In the genomic region with DNA sequence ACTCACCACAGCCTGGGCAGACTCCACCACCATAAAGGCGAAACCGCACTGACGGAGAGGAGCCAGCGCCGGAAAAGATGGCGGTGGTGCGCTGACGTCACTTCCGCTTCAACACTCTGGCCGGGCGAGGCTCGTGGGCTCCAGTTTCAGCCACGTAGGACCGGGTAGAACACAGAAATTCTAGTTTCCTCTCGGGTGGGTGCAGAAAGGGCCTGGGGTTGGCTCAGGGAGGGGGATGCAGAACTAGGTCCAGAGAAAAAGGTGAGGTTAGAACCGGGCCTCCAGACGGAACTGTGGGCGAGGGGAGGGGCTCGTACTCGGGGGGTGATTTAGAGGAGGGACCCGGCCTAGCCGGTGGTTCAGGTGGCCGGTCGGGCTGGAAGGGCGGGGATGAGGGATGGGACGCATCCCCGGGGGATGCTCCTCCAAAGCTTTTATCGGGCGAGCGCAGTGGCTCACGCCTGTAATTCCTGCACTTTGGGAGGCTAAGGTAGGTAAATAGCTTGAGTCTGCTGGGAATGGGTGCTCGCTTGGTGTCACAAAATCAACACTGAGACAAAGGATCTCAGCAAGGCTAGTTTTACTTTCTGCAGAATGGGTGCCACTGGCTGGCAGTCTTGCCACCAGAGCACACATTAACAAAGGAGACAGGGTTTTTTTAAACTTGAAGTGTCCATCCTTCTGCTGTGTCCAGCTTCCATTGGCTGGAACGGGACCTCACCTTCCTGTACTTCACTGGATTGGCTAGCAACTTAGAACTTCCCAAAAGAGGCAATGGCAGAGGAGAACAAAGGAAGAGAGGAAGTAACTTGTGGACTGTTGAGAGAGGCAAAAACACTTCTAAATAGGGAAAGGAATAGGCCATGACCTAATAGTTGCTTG, we compare ENCODE assay signal across 8 cellular contexts. TPM values are rescaled to one million over a fixed set of nuclear protein-coding genes. Genes with fewer than 3 reads are reported as not detected.
DNase-seq lines count a peak whose midpoint lies in the region; TF ChIP-seq lines count a peak whose summit lies in the region.

TSS of gene ZNF561 (minus strand) at position 77 of the 882 bp plus-strand sequence. CDS start 1,776 bp downstream, outside the sequence.

- H2BK12ac ChIP-seq in H9 (ENCODE audit: insufficient read length, low read depth, low read length) = no peak within 1 kb of the TSS

- H3K4me1 Mint-ChIP-seq in H9 = peaks cover 18 to 23% of the 10 kb centered on the region in 2 experiments
- peaks cover 18% of the 10 kb centered on the region for H3K4me1 Mint-ChIP-seq in activated naive CD4-positive, alpha-beta T cell treated with anti-CD3 and anti-CD28 coated beads for 36 hours (ENCODE audit: low read depth)

- peaks cover 5% of the 10 kb centered on the region for H3K23me2 ChIP-seq in H9 (ENCODE audit: insufficient read length, low read depth, low read length, poor library complexity, severe bottlenecking)

- H3K18ac ChIP-seq in H9 (ENCODE audit: insufficient read length, low read depth, low read length) = peak within 1 kb of the TSS; percentile 97

- no peaks in the 10 kb centered on the region for H3K27me3 Mint-ChIP-seq in H9 (ENCODE audit: low read depth)
- no peaks in the 10 kb centered on the region for H3K27me3 Mint-ChIP-seq in activated naive CD4-positive, alpha-beta T cell treated with anti-CD3 and anti-CD28 coated beads for 36 hours (ENCODE audit: low read depth)

- H3K27me3 ChIP-seq in DOHH2 (ENCODE audit: control insufficient read depth, low read length) = no peaks in the 10 kb centered on the region
- H3K27me3 ChIP-seq in H9 (ENCODE audit: insufficient read depth, low read length) = no peaks in the 10 kb centered on the region; the same call in 1 of the 2 replicates

- H3K4me1 ChIP-seq in DOHH2 (ENCODE audit: control insufficient read depth, low read length) (peaks cover 15% of the 10 kb centered on the region), H9 (ENCODE audit: insufficient read depth, low read length) (no peaks in the 10 kb centered on the region; the same call in 1 of the 2 replicates)

- no peaks in the 10 kb centered on the region for H3K9me2 ChIP-seq in DOHH2 (replicated peaks; ENCODE audit: control insufficient read depth, low read length)

- peak within 1 kb of the TSS; percentile 100 for H3K27ac Mint-ChIP-seq in H9
- peak within 1 kb of the TSS; percentile 99 for H3K27ac Mint-ChIP-seq in activated naive CD4-positive, alpha-beta T cell treated with anti-CD3 and anti-CD28 coated beads for 36 hours

- TF ChIP-seq CTCF in DOHH2 (IDR thresholded peaks at IDR 0.05; ENCODE audit: low read depth, low read length, poor library complexity, severe bottlenecking) (no peak), H9 (conservative IDR thresholded peaks at IDR 0.05) (no peak)

- CTCF ChIA-PET in activated naive CD4-positive, alpha-beta T cell treated with anti-CD3 and anti-CD28 coated beads for 36 hours (lab: Charles Lee) = interaction anchor here (0.8 to 1.1 kb wide), 3 partner anchors 148 to 174 kb away, joined by 3 read pairs; partner anchors contain the start of gene ZNF846

- peaks cover 28% of the 10 kb centered on the region for H3K36me3 ChIP-seq in DOHH2 (ENCODE audit: control insufficient read depth, low read length)

- DNase-seq in H9 (peak; percentile 89), MV-4-11 (lab: John Stamatoyannopoulos, UW) (peak; percentile 91), SK-N-DZ (ENCODE audit: low spot score) (peak; percentile 86), germinal center (ENCODE audit: low spot score) (peak; percentile 83), non-pigmented ciliary epithelial cell (ENCODE audit: low read depth) (peak; percentile 49), substantia nigra (lab: John Stamatoyannopoulos, UW) (peak in 48 of 49 donors; percentile 54 to 96 (median 82))
- peak; percentile 90 for DNase-seq in activated naive CD4-positive, alpha-beta T cell treated with anti-CD3 and anti-CD28 coated beads for 36 hours

- no peak within 1 kb of the TSS for H2AK5ac ChIP-seq in H9 (ENCODE audit: insufficient read length, low read length)

- no CpG with 5 or more reads among the region's 33 CpGs for WGBS in H9 (ENCODE audit: extremely low coverage, insufficient read length, low lambda C conversion rate)

- H2AFZ ChIP-seq in H9 (ENCODE audit: low read length) = no peak within 1 kb of the TSS

- peaks cover 28 to 35% (median 30%) of the 10 kb centered on the region in 3 experiments for H3K36me3 Mint-ChIP-seq in H9 (ENCODE audit: insufficient read depth in 1 of 3, low read depth in 3 of 3)
- peaks cover 35% of the 10 kb centered on the region for H3K36me3 Mint-ChIP-seq in activated naive CD4-positive, alpha-beta T cell treated with anti-CD3 and anti-CD28 coated beads for 36 hours (ENCODE audit: low read depth)

- no peak within 1 kb of the TSS for H2BK20ac ChIP-seq in H9 (ENCODE audit: low read depth, low read length, poor library complexity, severe bottlenecking)

- H3T11ph ChIP-seq in H9 (ENCODE audit: low read length) = peak within 1 kb of the TSS; percentile 40

- H3K27ac ChIP-seq in DOHH2 (ENCODE audit: low read depth, low read length) (peak within 1 kb of the TSS; percentile 66), H9 (ENCODE audit: insufficient read length, low read depth, low read length) (peak within 1 kb of the TSS; percentile 71), substantia nigra (ENCODE audit: low read depth, low read length, poor library complexity, severe bottlenecking) (peak within 1 kb of the TSS; percentile 94)

- H4K8ac ChIP-seq in H9 (replicated peaks; ENCODE audit: insufficient read length, low read depth, low read length) = no peak within 1 kb of the TSS

- peak within 1 kb of the TSS; percentile 76 for H3K4me2 ChIP-seq in DOHH2 (ENCODE audit: low read length)
- peak within 1 kb of the TSS; percentile 62 for H3K4me2 ChIP-seq in H9 (ENCODE audit: insufficient read depth, insufficient read length, low read length)

- peak within 1 kb of the TSS; percentile 48 for H4K5ac ChIP-seq in H9 (ENCODE audit: insufficient read length, low read depth, low read length)

- peaks cover 24% of the 10 kb centered on the region for H3K79me2 ChIP-seq in DOHH2 (ENCODE audit: control insufficient read depth, low read length)
- peaks cover 9% of the 10 kb centered on the region; the same call in 1 of the 2 replicates for H3K79me2 ChIP-seq in H9 (ENCODE audit: insufficient read depth, low read length)

- H3K79me1 ChIP-seq in H9 (ENCODE audit: insufficient read depth, low read depth, low read length, poor library complexity, severe bottlenecking) = peaks cover 6% of the 10 kb centered on the region

- no peaks in the 10 kb centered on the region for H3K9me3 ChIP-seq in DOHH2 (ENCODE audit: control insufficient read depth, insufficient read depth, low read length)
- H3K9me3 ChIP-seq in H9 (ENCODE audit: control insufficient read depth, low read depth, low read length) = no peaks in the 10 kb centered on the region

- peak within 1 kb of the TSS; percentile 55 for H3K56ac ChIP-seq in H9 (ENCODE audit: insufficient read length, low read depth, low read length)

- no peak within 1 kb of the TSS for H4K91ac ChIP-seq in H9 (ENCODE audit: insufficient read length, low read depth, low read length)

- H3K4ac ChIP-seq in H9 (ENCODE audit: low read depth, low read length) = no peak within 1 kb of the TSS; the same call in 1 of the 2 replicates

- peak within 1 kb of the TSS; percentile 61 for H2BK5ac ChIP-seq in H9 (ENCODE audit: insufficient read length, low read length)

- no peak within 1 kb of the TSS for H2BK120ac ChIP-seq in H9 (ENCODE audit: low read depth, low read length, poor library complexity, severe bottlenecking)

- H3K14ac ChIP-seq in H9 (ENCODE audit: insufficient read depth, low read length) = peak within 1 kb of the TSS; percentile 97

- no peaks in the 10 kb centered on the region for H4K20me1 ChIP-seq in DOHH2 (ENCODE audit: control insufficient read depth, insufficient read depth, low read depth, low read length)
- H4K20me1 ChIP-seq in H9 (ENCODE audit: control insufficient read depth, insufficient read depth, insufficient read length) = no peaks in the 10 kb centered on the region

- H3K4me3 ChIP-seq in DOHH2 (ENCODE audit: low read length) = peak within 1 kb of the TSS; percentile 88

- peaks cover 0 to 4% of the 10 kb centered on the region in 2 experiments; a peak in 1 of 5 replicates for H3K9me3 Mint-ChIP-seq in H9
- H3K9me3 Mint-ChIP-seq in activated naive CD4-positive, alpha-beta T cell treated with anti-CD3 and anti-CD28 coated beads for 36 hours = no peaks in the 10 kb centered on the region

- H3K4me3 Mint-ChIP-seq in H9 = peak within 1 kb of the TSS; percentile 94 to 100
- peak within 1 kb of the TSS; percentile 98 for H3K4me3 Mint-ChIP-seq in activated naive CD4-positive, alpha-beta T cell treated with anti-CD3 and anti-CD28 coated beads for 36 hours

- peak within 1 kb of the TSS; percentile 89 for H3K9ac ChIP-seq in H9 (ENCODE audit: extremely low read depth, insufficient read length, low read length)

- H2BK15ac ChIP-seq in H9 (ENCODE audit: low read depth, low read length) = no peak within 1 kb of the TSS

- intact Hi-C loops in activated naive CD4-positive, alpha-beta T cell treated with anti-CD3 and anti-CD28 coated beads for 36 hours (cut with micrococcal nuclease) = loop anchor here (1.0 to 5.0 kb wide), 6 partner anchors 35 to 789 kb away; partner anchors contain the start of genes MBD3L1, ZNF558 and ZNF846

- no peaks in the 10 kb centered on the region; the same call in 1 of the 2 replicates for H3F3A ChIP-seq in DOHH2 (ENCODE audit: control insufficient read depth, insufficient read depth)

- no peak within 1 kb of the TSS for H3K23ac ChIP-seq in H9 (ENCODE audit: insufficient read length, low read depth, low read length)

RNA-seq across cellular contexts. Expression of gene ZNF561, which starts in this region (rescaled TPM):
- 50.8 and 53.3 TPM in 2 replicates for total RNA-seq in H9 (2021)
- 16.5 and 18.5 TPM in 2 replicates for polyA plus RNA-seq in SK-N-DZ (2014; cell fraction: cytosol; rRNA removed)
- polyA plus RNA-seq in SK-N-DZ (2014; cell fraction: nucleus; rRNA removed) = 30.0 and 30.6 TPM in 2 replicates
- total RNA-seq in activated naive CD4-positive, alpha-beta T cell treated with anti-CD3 and anti-CD28 coated beads for 36 hours = 10 to 100 TPM; 28.7 to 29.4 TPM

Comparison
In these comparisons a context has a peak if more than half of its experiments do, and no peak if none do; other contexts are left out.
1. Peak in every context shown above with its lines: DNase-seq, H3K4me3 ChIP-seq and H3K27ac ChIP-seq.